In the genomic region with DNA sequence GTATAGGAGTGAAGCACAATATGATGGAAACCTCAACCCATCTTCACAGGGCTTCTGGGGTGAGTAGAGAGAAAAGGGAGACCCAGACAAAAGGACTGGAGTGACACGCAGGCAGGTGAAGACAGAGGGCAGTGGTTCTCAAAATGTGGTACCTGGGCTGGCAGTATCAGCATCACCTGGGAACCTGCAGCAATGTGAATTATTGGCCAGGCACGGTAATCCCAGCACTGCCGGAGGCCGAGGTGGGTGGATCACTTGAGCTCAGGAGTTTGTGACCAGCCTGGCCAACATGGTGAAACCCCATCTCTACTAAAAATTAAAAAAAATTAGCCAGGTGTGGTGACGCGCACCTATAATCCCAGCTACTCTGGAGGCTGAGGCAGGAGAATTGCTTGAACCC, we compare ENCODE assay signal across 14 cellular contexts. TPM values are rescaled to one million over a fixed set of nuclear protein-coding genes. Genes with fewer than 3 reads are reported as not detected.
"Had no signal": no experiment of that assay in that cellular context is flagged by ENCODE, and none has a peak within 500 bp of the region (broad histone marks: within the 10 kb centered on the region; RNA-seq: fewer than 3 reads in every experiment).

No MANE protein-coding gene starts in this region.

RNA-seq across cellular contexts. Expression of a gene that starts 5.3 kb away (rescaled TPM):
- total RNA-seq: esophagus mucosa; gastroesophageal sphincter; left ventricle myocardium superior; lower lobe of right lung; myocyte; naive thymus-derived CD8-positive, alpha-beta T cell; renal cortical epithelial cell; sigmoid colon; skeletal muscle tissue; subcutaneous adipose tissue; temporal lobe; thyroid gland; ureter; vagina had no signal

RNA-seq across cellular contexts. Expression of a gene that starts 19.3 kb away (rescaled TPM):
- total RNA-seq: esophagus mucosa; gastroesophageal sphincter; left ventricle myocardium superior; lower lobe of right lung; naive thymus-derived CD8-positive, alpha-beta T cell; renal cortical epithelial cell; sigmoid colon; skeletal muscle tissue; subcutaneous adipose tissue; temporal lobe; thyroid gland; ureter; vagina had no signal
